Comparison of ENCODE assay signal across 17 cellular contexts in genomic region chr20:5116875-5117274, GRCh38. TPM values are rescaled to one million over a fixed set of nuclear protein-coding genes. Genes with fewer than 3 reads are reported as not detected.
DNase-seq lines count a peak whose midpoint lies in the region; TF ChIP-seq lines count a peak whose summit lies in the region.
"Had no signal": no experiment of that assay in that cellular context is flagged by ENCODE, and none has a peak within 500 bp of the region (broad histone marks: within the 10 kb centered on the region; RNA-seq: fewer than 3 reads in every experiment).

No MANE protein-coding gene starts in this region.

- H3K27ac ChIP-seq in HEK293 (ENCODE audit: extremely low read depth, low read depth, low read length) (0 out of 2 replicates have a peak overlapping the region, but pooled peaks have one; percentile 17), VCaP (peak overlapping the region; percentile 3; the same call in 1 of the 2 replicates), fibroblast of lung (ENCODE audit: insufficient read depth, low read length) (no peak overlapping the region), esophagus squamous epithelium (no peak overlapping the region)
- H3K27ac ChIP-seq: brain microvascular endothelial cell, prostate gland, tibial nerve had no signal

- peaks cover 44 to 54% of the 10 kb centered on the region in 2 experiments for H3K36me3 ChIP-seq in HEK293 (ENCODE audit: control insufficient read depth in 2 of 2, insufficient read depth in 1 of 2, low read length in 2 of 2)
- H3K36me3 ChIP-seq in fibroblast of lung (ENCODE audit: control insufficient read depth, insufficient read depth, low read length), result peaks cover 3% of the 10 kb centered on the region
- peaks cover 6 to 40% (median 10%) of the 10 kb centered on the region in 3 donors for H3K36me3 ChIP-seq in esophagus squamous epithelium

- peaks cover 46% of the 10 kb centered on the region for H3K79me2 ChIP-seq in fibroblast of lung (ENCODE audit: control insufficient read depth, insufficient read depth, low read length)

- H3K27ac Mint-ChIP-seq in activated CD4-positive, alpha-beta T cell treated with anti-CD3 and anti-CD28 coated beads, Interleukin-2, amount 10 ng/mL, durations not matched to agents 24 days and 14 days, result peak overlapping the region; percentile 98

- peak overlapping the region; percentile 96 for H3K4me3 Mint-ChIP-seq in activated CD4-positive, alpha-beta T cell treated with anti-CD3 and anti-CD28 coated beads, Interleukin-2, amount 10 ng/mL, durations not matched to agents 24 days and 14 days

- peaks cover 53% of the 10 kb centered on the region for H3K4me1 Mint-ChIP-seq in activated CD4-positive, alpha-beta T cell treated with anti-CD3 and anti-CD28 coated beads, Interleukin-2, amount 10 ng/mL, durations not matched to agents 24 days and 14 days

- H3K27me3 ChIP-seq in fibroblast of lung (ENCODE audit: control insufficient read depth, insufficient read depth, low read length) (no peaks in the 10 kb centered on the region), esophagus squamous epithelium (no peaks in the 10 kb centered on the region)
- H3K27me3 ChIP-seq: brain microvascular endothelial cell, foreskin keratinocyte, tibial nerve had no signal

- H3K36me3 Mint-ChIP-seq in activated CD4-positive, alpha-beta T cell treated with anti-CD3 and anti-CD28 coated beads, Interleukin-2, amount 10 ng/mL, durations not matched to agents 24 days and 14 days (ENCODE audit: low read depth), result peaks cover 59% of the 10 kb centered on the region

- TF ChIP-seq POLR2A in esophagus squamous epithelium (IDR thresholded peaks at IDR 0.05), result no peak

- no peak overlapping the region for H3K9ac ChIP-seq in fibroblast of lung (ENCODE audit: insufficient read depth, low read length)

- peak overlapping the region; percentile 4 for H3K4me2 ChIP-seq in fibroblast of lung (ENCODE audit: extremely low read depth, insufficient read depth, low read length)

- TF ChIP-seq CTCF in HEK293 (tag by site-specific recombination; IDR thresholded peaks at IDR 0.05), result no peak
- TF ChIP-seq CTCF in VCaP (conservative IDR thresholded peaks at IDR 0.05), result no peak
- no peak for TF ChIP-seq CTCF in fibroblast of lung (conservative IDR thresholded peaks at IDR 0.05 in 1 of 2, IDR thresholded peaks at IDR 0.05 in 1 of 2; ENCODE audit: low read depth in 1 of 2, low read length in 2 of 2)
- TF ChIP-seq CTCF in esophagus squamous epithelium (IDR thresholded peaks at IDR 0.05), result no peak

- H4K20me1 ChIP-seq in fibroblast of lung (ENCODE audit: control insufficient read depth, extremely low read depth, insufficient read depth, low read length), result no peaks in the 10 kb centered on the region

- H3K9me3 Mint-ChIP-seq in activated CD4-positive, alpha-beta T cell treated with anti-CD3 and anti-CD28 coated beads, Interleukin-2, amount 10 ng/mL, durations not matched to agents 24 days and 14 days, result no peaks in the 10 kb centered on the region

- intact Hi-C loops in activated CD4-positive, alpha-beta T cell treated with anti-CD3 and anti-CD28 coated beads, Interleukin-2, amount 10 ng/mL, durations not matched to agents 24 days and 14 days (cut with micrococcal nuclease), result no loop called here
- intact Hi-C loops in esophagus squamous epithelium (cut with DNase I), result no loop called here

- H3K9me3 ChIP-seq in HEK293 (ENCODE audit: control insufficient read depth, insufficient read depth, low read depth, low read length), result no peaks in the 10 kb centered on the region
- H3K9me3 ChIP-seq in fibroblast of lung (ENCODE audit: control insufficient read depth, insufficient read depth, low read depth, low read length), result no peaks in the 10 kb centered on the region
- no peaks in the 10 kb centered on the region for H3K9me3 ChIP-seq in esophagus squamous epithelium
- H3K9me3 ChIP-seq: prostate gland, tibial nerve had no signal

- H3K4me1 ChIP-seq in HEK293 (ENCODE audit: control insufficient read depth, insufficient read depth, low read length) (peaks cover 7% of the 10 kb centered on the region; the same call in 1 of the 2 replicates), fibroblast of lung (ENCODE audit: control insufficient read depth, extremely low read depth, insufficient read depth, low read length) (peaks cover 12% of the 10 kb centered on the region), esophagus squamous epithelium (peaks cover 0 to 49% (median 32%) of the 10 kb centered on the region in 3 donors)

- no peak for DNase-seq in activated CD4-positive, alpha-beta T cell treated with anti-CD3 and anti-CD28 coated beads, Interleukin-2, amount 10 ng/mL, durations not matched to agents 24 days and 14 days
- DNase-seq in activated CD4-positive, alpha-beta T cell treated with anti-CD3 and anti-CD28 coated beads for 48 hours, result no peak
- no peak for DNase-seq in fibroblast of lung (ENCODE audit: low read depth in 2 of 2)
- DNase-seq in DMS 273 treated with DMSO at 0.1 percent for 48 hours (lab: John Stamatoyannopoulos, UW), result no peak
- no peak for DNase-seq in esophagus squamous epithelium (lab: John Stamatoyannopoulos, UW)
- DNase-seq in HT-29 (ENCODE audit: low spot score), result no peak
- DNase-seq: brain microvascular endothelial cell; Calu3; foreskin keratinocyte; NCI-H1436; NCI-H524; RPMI8226; stimulated activated CD4-positive, alpha-beta T cell treated with anti-CD3 and anti-CD28 coated beads, Interleukin-15, amount 100 ng/mL, for 24 hours had no signal

- CTCF ChIA-PET in HEK293 (lab: Yijun Ruan, JAX), result interaction anchor here (0.7 to 2.7 kb wide), 2 partner anchors 36 to 89 kb away, joined by 3 to 11 read pairs; no protein-coding TSS in a partner anchor

- 42 to 52% methylated on average over 3 of the region's 3 CpGs for WGBS in esophagus squamous epithelium, 2 donors

- H3K27me3 Mint-ChIP-seq in activated CD4-positive, alpha-beta T cell treated with anti-CD3 and anti-CD28 coated beads, Interleukin-2, amount 10 ng/mL, durations not matched to agents 24 days and 14 days, result no peaks in the 10 kb centered on the region

- no peak overlapping the region for H2AFZ ChIP-seq in fibroblast of lung (ENCODE audit: low read length)

- H3K4me3 ChIP-seq in HEK293 (ENCODE audit: low read depth, low read length) (peak overlapping the region; percentile 85; the same call in 1 of the 2 replicates), fibroblast of lung (replicated peaks in 1 of 4; ENCODE audit: control extremely low read depth in 1 of 4, insufficient read depth in 1 of 4, low read depth in 3 of 4, low read length in 4 of 4) (peak overlapping the region in 2 of 4 experiments; percentile 6 to 85), esophagus squamous epithelium (no peak overlapping the region)
- H3K4me3 ChIP-seq: prostate gland, tibial nerve had no signal

- POLR2A ChIA-PET in HEK293 (lab: Yijun Ruan, JAX), result interaction anchor here (4.0 kb wide), 1 partner anchor 10 kb away, joined by 23 read pairs; the partner anchor contains the start of gene CDS2

TF ChIP-seq in HEK293, 187 proteins besides CTCF, POLR2A, EP300 and RAD21 (continues in another document):
- TF ChIP-seq ZNF530 (tag by site-specific recombination; IDR thresholded peaks at IDR 0.05; ENCODE audit: low read depth), result no peak
- no peak for TF ChIP-seq HOXD13 (CRISPR knock-in tag; IDR thresholded peaks at IDR 0.05; ENCODE audit: borderline replicate concordance)
- no peak for TF ChIP-seq ZNF138 (tag by site-specific recombination; IDR thresholded peaks at IDR 0.05; ENCODE audit: borderline replicate concordance)
- TF ChIP-seq MZF1 (tag by site-specific recombination; IDR thresholded peaks at IDR 0.05; ENCODE audit: borderline replicate concordance), result no peak
- no peak for TF ChIP-seq ZNF26 (tag by site-specific recombination; IDR thresholded peaks at IDR 0.05)
- TF ChIP-seq ZBTB21 (tag by site-specific recombination; IDR thresholded peaks at IDR 0.05), result no peak
- no peak for TF ChIP-seq ZNF175 (tag by site-specific recombination; IDR thresholded peaks at IDR 0.05)

RNA-seq across cellular contexts. Expression of gene PCNA, which starts 2.9 kb away (rescaled TPM):
- total RNA-seq in activated CD4-positive, alpha-beta T cell treated with anti-CD3 and anti-CD28 coated beads, Interleukin-2, amount 10 ng/mL, durations not matched to agents 24 days and 14 days, result 532 TPM in 2 replicates
- 75.6 and 81.4 TPM in 2 replicates for total RNA-seq in fibroblast of lung
- 144 and 313 TPM in 2 replicates for polyA plus RNA-seq in fibroblast of lung
- 84.0 and 183 TPM in 2 replicates for polyA plus RNA-seq in fibroblast of lung (2012)
- 36.2 and 170 TPM in 2 replicates for polyA minus RNA-seq in fibroblast of lung (ENCODE audit: low replicate concordance)
- 100 to 1,000 TPM in 2 of 4 donors, 10 to 100 TPM in 2; 58.9 to 160 (median 97.1) TPM for total RNA-seq in esophagus squamous epithelium
- 264 and 270 TPM in 2 replicates for total RNA-seq in HT-29 (2014; rRNA removed; shearing (Covaris generic))

RNA-seq across cellular contexts. Expression of gene TMEM230, which starts 4.0 kb away (rescaled TPM):
- 86.3 and 86.9 TPM in 2 replicates for total RNA-seq in activated CD4-positive, alpha-beta T cell treated with anti-CD3 and anti-CD28 coated beads, Interleukin-2, amount 10 ng/mL, durations not matched to agents 24 days and 14 days
- total RNA-seq in fibroblast of lung, result 75.8 and 106 TPM in 2 replicates
- polyA plus RNA-seq in fibroblast of lung, result 198 and 205 TPM in 2 replicates
- polyA plus RNA-seq in fibroblast of lung (2012), result 154 and 160 TPM in 2 replicates
- 49.5 and 66.0 TPM in 2 replicates for polyA minus RNA-seq in fibroblast of lung (ENCODE audit: low replicate concordance)
- total RNA-seq in esophagus squamous epithelium, result 10 to 100 TPM; 19.2 to 46.1 (median 34.6) TPM
- 90.2 and 93.2 TPM in 2 replicates for total RNA-seq in HT-29 (2014; rRNA removed; shearing (Covaris generic))

RNA-seq across cellular contexts. Expression of gene CDS2, which starts 9.9 kb away (rescaled TPM):
- 34.7 and 39.2 TPM in 2 replicates for total RNA-seq in activated CD4-positive, alpha-beta T cell treated with anti-CD3 and anti-CD28 coated beads, Interleukin-2, amount 10 ng/mL, durations not matched to agents 24 days and 14 days
- total RNA-seq in fibroblast of lung (22.1 and 32.7 TPM in 2 replicates), esophagus squamous epithelium (10 to 100 TPM; 13.7 to 25.7 (median 14.5) TPM)
- 42.0 and 59.7 TPM in 2 replicates for polyA plus RNA-seq in fibroblast of lung
- polyA plus RNA-seq in fibroblast of lung (2012), result 16.3 and 23.6 TPM in 2 replicates
- polyA minus RNA-seq in fibroblast of lung (ENCODE audit: low replicate concordance), result 107 and 122 TPM in 2 replicates
- total RNA-seq in HT-29 (2014; rRNA removed; shearing (Covaris generic)), result 5.9 and 7.1 TPM in 2 replicates

Comparison
In these comparisons a context has a peak if more than half of its experiments do, and no peak if none do; other contexts are left out.
1. H3K27ac ChIP-seq: peak in HEK293 (single experiment) and VCaP (single experiment); none in fibroblast of lung (single experiment) and esophagus squamous epithelium (0 of 4).